Comparison of ENCODE assay signal across 1 cellular context in the genomic region with DNA sequence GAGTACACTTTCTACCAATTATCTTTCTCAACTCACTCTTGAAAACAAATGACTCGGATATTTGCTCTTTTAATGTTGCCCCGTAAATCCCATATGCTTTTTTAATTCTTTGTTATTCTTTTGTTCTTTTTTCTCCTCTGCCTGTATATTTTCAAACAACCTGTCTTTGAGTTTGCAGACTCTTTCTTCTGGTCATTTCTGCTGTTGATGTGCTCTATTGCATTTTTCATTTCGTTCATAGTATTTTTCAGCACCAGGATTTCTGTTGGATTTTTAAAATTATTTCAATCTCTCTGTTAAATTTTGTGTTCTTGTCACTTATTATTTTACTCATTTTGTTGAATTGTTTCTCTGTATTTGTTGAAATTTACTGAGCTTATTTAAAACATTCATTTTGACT.
TF ChIP-seq lines count a peak whose summit lies in the region.

No MANE protein-coding gene starts in this region.

TF ChIP-seq in IMR-90, 13 proteins besides CTCF, POLR2A, EP300 and RAD21 (continued from another document):
- TF ChIP-seq CHD1 (IDR thresholded peaks at IDR 0.05; ENCODE audit: low read depth, low read length), result no peak
- TF ChIP-seq RCOR1 (IDR thresholded peaks at IDR 0.05; ENCODE audit: insufficient replicate concordance, low read length), result no peak
- TF ChIP-seq, protein P1, sequence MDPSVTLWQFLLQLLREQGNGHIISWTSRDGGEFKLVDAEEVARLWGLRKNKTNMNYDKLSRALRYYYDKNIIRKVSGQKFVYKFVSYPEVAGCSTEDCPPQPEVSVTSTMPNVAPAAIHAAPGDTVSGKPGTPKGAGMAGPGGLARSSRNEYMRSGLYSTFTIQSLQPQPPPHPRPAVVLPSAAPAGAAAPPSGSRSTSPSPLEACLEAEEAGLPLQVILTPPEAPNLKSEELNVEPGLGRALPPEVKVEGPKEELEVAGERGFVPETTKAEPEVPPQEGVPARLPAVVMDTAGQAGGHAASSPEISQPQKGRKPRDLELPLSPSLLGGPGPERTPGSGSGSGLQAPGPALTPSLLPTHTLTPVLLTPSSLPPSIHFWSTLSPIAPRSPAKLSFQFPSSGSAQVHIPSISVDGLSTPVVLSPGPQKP (IDR thresholded peaks at IDR 0.05; ENCODE audit: borderline replicate concordance, low read depth, low read length), result no peak
TF ChIP-seq in IMR-90: peak in this region for 0.
